Comparison of ENCODE assay signal across 8 cellular contexts in genomic region chr7:29194206-29194593, GRCh38. TPM values are rescaled to one million over a fixed set of nuclear protein-coding genes. Genes with fewer than 3 reads are reported as not detected.
DNase-seq lines count a peak whose midpoint lies in the region; ATAC-seq, FAIRE-seq and TF ChIP-seq lines count a peak whose summit lies in the region.

No MANE protein-coding gene starts in this region.

- no peak for FAIRE-seq in A549 (lab: Jason Lieb, UNC)

- no peak overlapping the region for H3K9ac ChIP-seq in HCT116 (ENCODE audit: low read length)
- no peak overlapping the region for H3K9ac ChIP-seq in iPS-15b (ENCODE audit: low read depth, low read length)

- TF ChIP-seq EP300 in A549 (IDR thresholded peaks at IDR 0.05), result no peak

- H3K27me3 ChIP-seq in HCT116 (ENCODE audit: insufficient read depth, low read length) (0 out of 2 replicates have a peak, but pooled peaks cover 7% of the 10 kb centered on the region), iPS-15b (ENCODE audit: control insufficient read depth, insufficient read depth, low read length) (peaks cover 66% of the 10 kb centered on the region)

- H3K4me3 ChIP-seq in A549 (peak overlapping the region; percentile 55), HCT116 (replicated peaks in 1 of 2; ENCODE audit: low read depth in 1 of 2, low read length in 2 of 2) (peak overlapping the region; percentile 51 to 65), iPS-15b (ENCODE audit: low read depth, low read length) (peak overlapping the region; percentile 71), skin epidermis (peak overlapping the region; percentile 50 to 61 (median 55))

- H3K4me1 ChIP-seq in A549 (no peaks in the 10 kb centered on the region; the same call in 2 of the 3 replicates), HCT116 (ENCODE audit: control insufficient read depth in 1 of 2, insufficient read depth in 2 of 2, low read length in 2 of 2) (peaks cover 0 to 15% of the 10 kb centered on the region in 2 experiments; a peak in 2 of 4 replicates), iPS-15b (ENCODE audit: control insufficient read depth, insufficient read depth, low read length) (peaks cover 26% of the 10 kb centered on the region)

- TF ChIP-seq POLR2A in A549 (IDR thresholded peaks at IDR 0.05; ENCODE audit: low read length) (no peak), HCT116 (IDR thresholded peaks at IDR 0.05; ENCODE audit: borderline replicate concordance, extremely low read depth, insufficient read depth, insufficient read length) (no peak)

- TF ChIP-seq RAD21 in A549 (conservative IDR thresholded peaks at IDR 0.05 in 1 of 2, IDR thresholded peaks at IDR 0.05 in 1 of 2) (no peak), HCT116 (IDR thresholded peaks at IDR 0.05; ENCODE audit: low read depth) (no peak)

- WGBS in A549 (ENCODE audit: missing lambda C conversion rate), result 20% methylated on average over 1 of the region's 40 CpGs

- H3K79me2 ChIP-seq in HCT116 (ENCODE audit: insufficient read depth, low read length), result no peaks in the 10 kb centered on the region

- ATAC-seq in A549 (peak in 1 of 2 experiments; percentile 65; a peak in 3 of 6 replicates), HCT116 (peak; percentile 8; the same call in 1 of the 2 replicates), GM19351 (IDR thresholded peaks at IDR 0.05; ENCODE audit: unreplicated experiment) (no peak), HG02973 (IDR thresholded peaks at IDR 0.05; ENCODE audit: unreplicated experiment) (no peak)

- peak overlapping the region; percentile 96 for H3K4me2 ChIP-seq in A549
- H3K4me2 ChIP-seq in HCT116 (ENCODE audit: low read length), result peak overlapping the region; percentile 86

- intact Hi-C loops in HCT116 (cut with micrococcal nuclease), result loop anchor here (10.0 kb wide), 1 partner anchor 151 kb away; no protein-coding TSS in a partner anchor

- H3K36me3 ChIP-seq in HCT116 (ENCODE audit: control insufficient read depth in 1 of 2, insufficient read depth in 2 of 2, low read length in 2 of 2), result no peaks in the 10 kb centered on the region
- no peaks in the 10 kb centered on the region for H3K36me3 ChIP-seq in iPS-15b (ENCODE audit: control insufficient read depth, insufficient read depth, low read length)

- RAD21 ChIA-PET in HCT116 (lab: Charles Lee; ENCODE audit: low non-redundant PET in 1 of 2, low total read pairs in 2 of 2, uncharacterized antibody in 2 of 2, unreplicated experiment in 2 of 2), result no interaction called here

- H2AFZ ChIP-seq in HCT116 (ENCODE audit: low read depth, low read length, poor library complexity, severe bottlenecking), result no peak overlapping the region

- POLR2A ChIA-PET in A549 (lab: Yijun Ruan, JAX) (no interaction called here), HCT116 (lab: Charles Lee) (no interaction called here)

- no TSS peak for BruUV-seq in HCT116 (replicated peaks; lab: Mats Ljungman, UMichigan)

- DNase-seq in A549 (ENCODE audit: low read depth in 1 of 2, low spot score in 1 of 2), result no peak
- DNase-seq in HCT116 (ENCODE audit: low read depth, low spot score), result no peak
- DNase-seq in activated gamma-delta T cell treated with anti-CD3 and anti-CD28 coated beads, Interleukin-2, amount 50 U/mL, for 16 hours (ENCODE audit: low read depth), result peak; percentile 11
- no peak for DNase-seq in NCI-H446 treated with DMSO at 0.1 percent for 48 hours (lab: John Stamatoyannopoulos, UW)

- TF ChIP-seq CTCF in A549 (IDR thresholded peaks at IDR 0.05) (no peak), HCT116 (IDR thresholded peaks at IDR 0.05 in 2 of 3, conservative IDR thresholded peaks at IDR 0.05 in 1 of 3; ENCODE audit: borderline replicate concordance in 1 of 3, insufficient read depth in 1 of 3, low read depth in 2 of 3, low read length in 2 of 3) (no peak)

- CTCF ChIA-PET in A549 (lab: Yijun Ruan, JAX) (interaction anchor here (1.1 kb wide), 1 partner anchor 215 kb away, joined by 6 read pairs; no protein-coding TSS in a partner anchor), HCT116 (lab: Charles Lee) (no interaction called here)

- no peaks in the 10 kb centered on the region for H4K20me1 ChIP-seq in HCT116 (ENCODE audit: insufficient read depth)

- H3K9me2 ChIP-seq in HCT116 (ENCODE audit: insufficient read depth), result no peaks in the 10 kb centered on the region

- H3K9me3 ChIP-seq in A549 (no peaks in the 10 kb centered on the region), HCT116 (ENCODE audit: control insufficient read depth in 1 of 2, insufficient read depth in 1 of 2, low read depth in 1 of 2, low read length in 2 of 2) (no peaks in the 10 kb centered on the region), iPS-15b (ENCODE audit: control insufficient read depth, insufficient read depth, low read length) (no peaks in the 10 kb centered on the region)

- H3K27ac ChIP-seq in A549 (peak overlapping the region in 1 of 2 experiments; percentile 50; a peak in 3 of 6 replicates), HCT116 (ENCODE audit: low read depth, low read length) (no peak overlapping the region), skin epidermis (peak overlapping the region in 15 of 21 experiments; percentile 10 to 75 (median 53))

TF ChIP-seq in A549, 52 proteins besides CTCF, POLR2A, EP300 and RAD21:
- TF ChIP-seq SREBF2 (IDR thresholded peaks at IDR 0.05), result no peak
- no peak for TF ChIP-seq FOXS1 (CRISPR knock-in tag; IDR thresholded peaks at IDR 0.05)
- no peak for TF ChIP-seq HDAC2 (IDR thresholded peaks at IDR 0.05)
- TF ChIP-seq CEBPB (IDR thresholded peaks at IDR 0.05), result no peak

TF ChIP-seq in HCT116, 20 proteins besides CTCF, POLR2A, EP300 and RAD21:
- TF ChIP-seq TCF7L2 (IDR thresholded peaks at IDR 0.05; ENCODE audit: borderline replicate concordance, extremely low read depth, insufficient read depth, insufficient read length), result no peak

RNA-seq across cellular contexts. Expression of gene CHN2, which starts 0.4 kb away (rescaled TPM):
- polyA plus RNA-seq in A549 (2011; rRNA removed), result 0.06 and 0.24 TPM in 2 replicates
- polyA plus RNA-seq in A549 (2012; cell fraction: cytosol; rRNA removed), result not detected in 2 replicates
- not detected in 2 replicates for polyA plus RNA-seq in A549 (2012; cell fraction: nucleus; rRNA removed)
- not detected in 3 replicates for polyA plus RNA-seq in A549 (2017; fragmentation: RNase III; extraction: RNeasy Plus Mini Kit Qiagen cat#74134 plus additional on column Dnase treatment)
- 0.10 TPM in 1 of 2 replicates, not detected in the other for polyA minus RNA-seq in A549 (2011; rRNA and poly(A)+ RNA removed)
- total RNA-seq in HCT116 (2021; ENCODE audit: unreplicated experiment), result 2.1 TPM
- polyA plus RNA-seq in HCT116 (2012), result 1.1 and 1.7 TPM in 2 replicates

RNA-seq across cellular contexts. Expression of gene CPVL, which starts 47.9 kb away (rescaled TPM):
- not detected in 2 replicates for polyA plus RNA-seq in A549 (2011; rRNA removed)
- polyA plus RNA-seq in A549 (2012; cell fraction: cytosol; rRNA removed), result 0.01 TPM in 1 of 2 replicates, not detected in the other
- not detected in 2 replicates for polyA plus RNA-seq in A549 (2012; cell fraction: nucleus; rRNA removed)
- 0.05 to 0.17 TPM (median 0.15 TPM) in 3 replicates for polyA plus RNA-seq in A549 (2017; fragmentation: RNase III; extraction: RNeasy Plus Mini Kit Qiagen cat#74134 plus additional on column Dnase treatment)
- polyA minus RNA-seq in A549 (2011; rRNA and poly(A)+ RNA removed), result not detected in 2 replicates
- 10.3 TPM for total RNA-seq in HCT116 (2021; ENCODE audit: unreplicated experiment)
- 7.6 and 9.1 TPM in 2 replicates for polyA plus RNA-seq in HCT116 (2012)
